19 cellular contexts compared by ENCODE assay signal in genomic region chr16:62913333-62913732, GRCh38.
DNase-seq lines count a peak whose midpoint lies in the region; FAIRE-seq and TF ChIP-seq lines count a peak whose summit lies in the region.
"Had no signal": no experiment of that assay in that cellular context is flagged by ENCODE, and none has a peak within 500 bp of the region (broad histone marks: within the 10 kb centered on the region; RNA-seq: fewer than 3 reads in every experiment).

No MANE protein-coding gene starts in this region.

- no peaks in the 10 kb centered on the region for H3K27me3 Mint-ChIP-seq in activated CD4-positive, alpha-beta memory T cell treated with anti-CD3 and anti-CD28 coated beads, Interleukin-2, amount 10 ng/mL, durations not matched to agents 7 days and 5 days
- H3K27me3 Mint-ChIP-seq: CD4-positive, alpha-beta T cell; CD8-positive, alpha-beta memory T cell had no signal

- CTCF ChIA-PET in activated CD4-positive, alpha-beta memory T cell treated with anti-CD3 and anti-CD28 coated beads, Interleukin-2, amount 10 ng/mL, durations not matched to agents 7 days and 5 days (lab: Charles Lee), result no interaction called here

- no peaks in the 10 kb centered on the region for H3K79me2 ChIP-seq in MM.1S (ENCODE audit: low read length)

- no peaks in the 10 kb centered on the region for H3K4me1 Mint-ChIP-seq in activated CD4-positive, alpha-beta memory T cell treated with anti-CD3 and anti-CD28 coated beads, Interleukin-2, amount 10 ng/mL, durations not matched to agents 7 days and 5 days
- H3K4me1 Mint-ChIP-seq: CD14-positive monocyte; CD8-positive, alpha-beta memory T cell; GM23338; H9 had no signal

- no peak overlapping the region for H3K4me3 ChIP-seq in MM.1S (ENCODE audit: low read length)
- H3K4me3 ChIP-seq: BLaER1 treated with 17β-estradiol and CSF1 and Interleukin-3, amounts not matched to agents 10 nM and 100 nM; GM23338 had no signal

- H2AFZ ChIP-seq in MM.1S (ENCODE audit: low read length), result no peak overlapping the region
- H2AFZ ChIP-seq: GM23338 had no signal

- no peaks in the 10 kb centered on the region for H3F3A ChIP-seq in MM.1S (ENCODE audit: insufficient read depth, low read length)

- TF ChIP-seq CTCF in MM.1S (IDR thresholded peaks at IDR 0.05; ENCODE audit: low read length), result no peak

- no peaks in the 10 kb centered on the region for H3K9me2 ChIP-seq in MM.1S (replicated peaks; ENCODE audit: insufficient read depth, low read length)

- no peaks in the 10 kb centered on the region for H3K27me3 ChIP-seq in MM.1S (replicated peaks; ENCODE audit: insufficient read depth, low read length)
- H3K27me3 ChIP-seq: BE2C; BLaER1 treated with 17β-estradiol and CSF1 and Interleukin-3, amounts not matched to agents 10 nM and 100 nM had no signal

- no peaks in the 10 kb centered on the region for H3K9me3 ChIP-seq in MM.1S (replicated peaks; ENCODE audit: insufficient read depth, low read length)
- H3K9me3 ChIP-seq: BE2C had no signal

- DNase-seq in MM.1S (peak; percentile 61), OCI-M1 (lab: John Stamatoyannopoulos, UW) (peak; percentile 70), NCI-H2029 (lab: John Stamatoyannopoulos, UW) (no peak)
- no peak for DNase-seq in activated CD4-positive, alpha-beta memory T cell treated with anti-CD3 and anti-CD28 coated beads, Interleukin-2, amount 10 ng/mL, durations not matched to agents 7 days and 5 days
- DNase-seq in stimulated activated CD4-positive, alpha-beta T cell treated with anti-CD3 and anti-CD28 coated beads, Interleukin-2, amount 100 ng/mL, for 24 hours, result no peak
- DNase-seq: 8988T; AML-193; BE2C; CD4-positive, alpha-beta T cell; CD8-positive, alpha-beta memory T cell; DMS 273 treated with DMSO at 0.1 percent for 48 hours; DND-41; H9 had no signal

- POLR2A ChIA-PET in activated CD4-positive, alpha-beta memory T cell treated with anti-CD3 and anti-CD28 coated beads, Interleukin-2, amount 10 ng/mL, durations not matched to agents 7 days and 5 days (lab: Charles Lee), result no interaction called here

- peak; percentile 30 for FAIRE-seq in A204.1 (lab: Jason Lieb, UNC)
- FAIRE-seq: D721Med, G401.6 had no signal

- H3K4me1 ChIP-seq in MM.1S (ENCODE audit: low read length), result no peaks in the 10 kb centered on the region
- H3K4me1 ChIP-seq: BE2C; BLaER1 treated with 17β-estradiol and CSF1 and Interleukin-3, amounts not matched to agents 10 nM and 100 nM had no signal

- H3K4me2 ChIP-seq in MM.1S (ENCODE audit: low read depth, low read length), result no peak overlapping the region
- H3K4me2 ChIP-seq: BLaER1 treated with 17β-estradiol and CSF1 and Interleukin-3, amounts not matched to agents 10 nM and 100 nM; GM23338 had no signal

- no peaks in the 10 kb centered on the region for H3K36me3 Mint-ChIP-seq in activated CD4-positive, alpha-beta memory T cell treated with anti-CD3 and anti-CD28 coated beads, Interleukin-2, amount 10 ng/mL, durations not matched to agents 7 days and 5 days (ENCODE audit: low read depth)
- H3K36me3 Mint-ChIP-seq: CD14-positive monocyte; CD8-positive, alpha-beta memory T cell had no signal

- H3K27ac ChIP-seq in MM.1S (ENCODE audit: low read length), result no peak overlapping the region
- H3K27ac ChIP-seq: BLaER1 treated with 17β-estradiol and CSF1 and Interleukin-3, amounts not matched to agents 10 nM and 100 nM had no signal

- no peak overlapping the region for H3K9ac ChIP-seq in MM.1S (ENCODE audit: low read length)
- H3K9ac ChIP-seq: BLaER1 treated with 17β-estradiol and CSF1 and Interleukin-3, amounts not matched to agents 10 nM and 100 nM had no signal

- H4K20me1 ChIP-seq in MM.1S (ENCODE audit: insufficient read depth, low read length), result no peaks in the 10 kb centered on the region
- H4K20me1 ChIP-seq: BLaER1 treated with 17β-estradiol and CSF1 and Interleukin-3, amounts not matched to agents 10 nM and 100 nM had no signal

- H3K36me3 ChIP-seq in MM.1S (replicated peaks; ENCODE audit: insufficient read depth, low read length), result no peaks in the 10 kb centered on the region
- H3K36me3 ChIP-seq: BE2C; BLaER1 treated with 17β-estradiol and CSF1 and Interleukin-3, amounts not matched to agents 10 nM and 100 nM had no signal

- H3K9me3 Mint-ChIP-seq in activated CD4-positive, alpha-beta memory T cell treated with anti-CD3 and anti-CD28 coated beads, Interleukin-2, amount 10 ng/mL, durations not matched to agents 7 days and 5 days, result peaks cover 4% of the 10 kb centered on the region

- no peak overlapping the region for H3K4me3 Mint-ChIP-seq in activated CD4-positive, alpha-beta memory T cell treated with anti-CD3 and anti-CD28 coated beads, Interleukin-2, amount 10 ng/mL, durations not matched to agents 7 days and 5 days
- H3K4me3 Mint-ChIP-seq: CD14-positive monocyte; CD4-positive, alpha-beta T cell; CD8-positive, alpha-beta memory T cell; GM23338; H9 had no signal

- no peak overlapping the region for H3K27ac Mint-ChIP-seq in activated CD4-positive, alpha-beta memory T cell treated with anti-CD3 and anti-CD28 coated beads, Interleukin-2, amount 10 ng/mL, durations not matched to agents 7 days and 5 days
- H3K27ac Mint-ChIP-seq: CD14-positive monocyte; CD4-positive, alpha-beta T cell; CD8-positive, alpha-beta memory T cell; GM23338; H9 had no signal

Comparison
In these comparisons a context has a peak if more than half of its experiments do, and no peak if none do; other contexts are left out.
1. DNase-seq: peak in MM.1S (single experiment) and OCI-M1 (single experiment); none in NCI-H2029 (single experiment), activated CD4-positive, alpha-beta memory T cell treated with anti-CD3 and anti-CD28 coated beads, Interleukin-2, amount 10 ng/mL, durations not matched to agents 7 days and 5 days (single experiment) and stimulated activated CD4-positive, alpha-beta T cell treated with anti-CD3 and anti-CD28 coated beads, Interleukin-2, amount 100 ng/mL, for 24 hours (0 of 2).